ENCODE assay signal across 2 cellular contexts in the genomic region with DNA sequence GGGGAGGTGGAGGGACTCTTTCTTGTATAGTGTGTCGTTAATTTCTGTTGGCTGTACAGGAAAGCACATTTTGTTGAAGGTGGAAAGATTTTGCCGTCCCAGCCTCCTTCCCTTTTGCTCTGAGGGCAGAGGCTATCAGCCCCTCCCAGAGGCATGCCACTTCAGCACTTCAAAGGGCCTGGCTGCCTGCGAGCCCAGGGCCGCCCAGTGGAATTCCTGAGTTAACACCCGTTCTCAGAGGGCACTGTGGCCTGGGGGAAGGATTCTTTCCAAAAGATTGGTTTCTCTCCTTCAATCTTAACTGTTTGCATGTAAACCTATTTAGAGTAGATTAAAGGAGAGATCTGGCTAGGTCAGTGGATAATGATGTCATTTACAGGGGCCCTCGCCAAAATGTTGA.
TF ChIP-seq lines count a peak whose summit lies in the region.

No MANE protein-coding gene starts in this region.

TF ChIP-seq in SK-N-SH treated with all-trans-retinoic acid at 6 μM for 48 hours, 23 proteins besides CTCF, POLR2A, EP300 and RAD21 (continued from another document):
- TF ChIP-seq, protein P1, sequence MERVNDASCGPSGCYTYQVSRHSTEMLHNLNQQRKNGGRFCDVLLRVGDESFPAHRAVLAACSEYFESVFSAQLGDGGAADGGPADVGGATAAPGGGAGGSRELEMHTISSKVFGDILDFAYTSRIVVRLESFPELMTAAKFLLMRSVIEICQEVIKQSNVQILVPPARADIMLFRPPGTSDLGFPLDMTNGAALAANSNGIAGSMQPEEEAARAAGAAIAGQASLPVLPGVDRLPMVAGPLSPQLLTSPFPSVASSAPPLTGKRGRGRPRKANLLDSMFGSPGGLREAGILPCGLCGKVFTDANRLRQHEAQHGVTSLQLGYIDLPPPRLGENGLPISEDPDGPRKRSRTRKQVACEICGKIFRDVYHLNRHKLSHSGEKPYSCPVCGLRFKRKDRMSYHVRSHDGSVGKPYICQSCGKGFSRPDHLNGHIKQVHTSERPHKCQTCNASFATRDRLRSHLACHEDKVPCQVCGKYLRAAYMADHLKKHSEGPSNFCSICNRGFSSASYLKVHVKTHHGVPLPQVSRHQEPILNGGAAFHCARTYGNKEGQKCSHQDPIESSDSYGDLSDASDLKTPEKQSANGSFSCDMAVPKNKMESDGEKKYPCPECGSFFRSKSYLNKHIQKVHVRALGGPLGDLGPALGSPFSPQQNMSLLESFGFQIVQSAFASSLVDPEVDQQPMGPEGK (CRISPR knock-in tag; IDR thresholded peaks at IDR 0.05; ENCODE audit: borderline replicate concordance), result no peak
- TF ChIP-seq, protein P2, sequence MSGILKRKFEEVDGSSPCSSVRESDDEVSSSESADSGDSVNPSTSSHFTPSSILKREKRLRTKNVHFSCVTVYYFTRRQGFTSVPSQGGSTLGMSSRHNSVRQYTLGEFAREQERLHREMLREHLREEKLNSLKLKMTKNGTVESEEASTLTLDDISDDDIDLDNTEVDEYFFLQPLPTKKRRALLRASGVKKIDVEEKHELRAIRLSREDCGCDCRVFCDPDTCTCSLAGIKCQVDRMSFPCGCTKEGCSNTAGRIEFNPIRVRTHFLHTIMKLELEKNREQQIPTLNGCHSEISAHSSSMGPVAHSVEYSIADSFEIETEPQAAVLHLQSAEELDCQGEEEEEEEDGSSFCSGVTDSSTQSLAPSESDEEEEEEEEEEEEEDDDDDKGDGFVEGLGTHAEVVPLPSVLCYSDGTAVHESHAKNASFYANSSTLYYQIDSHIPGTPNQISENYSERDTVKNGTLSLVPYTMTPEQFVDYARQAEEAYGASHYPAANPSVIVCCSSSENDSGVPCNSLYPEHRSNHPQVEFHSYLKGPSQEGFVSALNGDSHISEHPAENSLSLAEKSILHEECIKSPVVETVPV (CRISPR knock-in tag; IDR thresholded peaks at IDR 0.05), result no peak
TF ChIP-seq in SK-N-SH treated with all-trans-retinoic acid at 6 μM for 48 hours: peak in this region for 0.

TF ChIP-seq in SK-N-SH, 30 proteins besides CTCF, POLR2A, EP300 and RAD21 (continued from another document):
- TF ChIP-seq, protein P3, sequence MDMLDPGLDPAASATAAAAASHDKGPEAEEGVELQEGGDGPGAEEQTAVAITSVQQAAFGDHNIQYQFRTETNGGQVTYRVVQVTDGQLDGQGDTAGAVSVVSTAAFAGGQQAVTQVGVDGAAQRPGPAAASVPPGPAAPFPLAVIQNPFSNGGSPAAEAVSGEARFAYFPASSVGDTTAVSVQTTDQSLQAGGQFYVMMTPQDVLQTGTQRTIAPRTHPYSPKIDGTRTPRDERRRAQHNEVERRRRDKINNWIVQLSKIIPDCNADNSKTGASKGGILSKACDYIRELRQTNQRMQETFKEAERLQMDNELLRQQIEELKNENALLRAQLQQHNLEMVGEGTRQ (IDR thresholded peaks at IDR 0.05; ENCODE audit: borderline replicate concordance, low read depth, low read length), result no peak
- no peak for TF ChIP-seq EZH2phosphoT487 (IDR thresholded peaks at IDR 0.05; ENCODE audit: borderline replicate concordance, low read depth)
- no peak for TF ChIP-seq YY1 (IDR thresholded peaks at IDR 0.05; ENCODE audit: low read depth)
- TF ChIP-seq, protein P4, sequence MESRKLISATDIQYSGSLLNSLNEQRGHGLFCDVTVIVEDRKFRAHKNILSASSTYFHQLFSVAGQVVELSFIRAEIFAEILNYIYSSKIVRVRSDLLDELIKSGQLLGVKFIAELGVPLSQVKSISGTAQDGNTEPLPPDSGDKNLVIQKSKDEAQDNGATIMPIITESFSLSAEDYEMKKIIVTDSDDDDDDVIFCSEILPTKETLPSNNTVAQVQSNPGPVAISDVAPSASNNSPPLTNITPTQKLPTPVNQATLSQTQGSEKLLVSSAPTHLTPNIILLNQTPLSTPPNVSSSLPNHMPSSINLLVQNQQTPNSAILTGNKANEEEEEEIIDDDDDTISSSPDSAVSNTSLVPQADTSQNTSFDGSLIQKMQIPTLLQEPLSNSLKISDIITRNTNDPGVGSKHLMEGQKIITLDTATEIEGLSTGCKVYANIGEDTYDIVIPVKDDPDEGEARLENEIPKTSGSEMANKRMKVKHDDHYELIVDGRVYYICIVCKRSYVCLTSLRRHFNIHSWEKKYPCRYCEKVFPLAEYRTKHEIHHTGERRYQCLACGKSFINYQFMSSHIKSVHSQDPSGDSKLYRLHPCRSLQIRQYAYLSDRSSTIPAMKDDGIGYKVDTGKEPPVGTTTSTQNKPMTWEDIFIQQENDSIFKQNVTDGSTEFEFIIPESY (IDR thresholded peaks at IDR 0.05; ENCODE audit: borderline replicate concordance, low read depth), result no peak
- no peak for TF ChIP-seq MEF2A (IDR thresholded peaks at IDR 0.05; ENCODE audit: borderline replicate concordance, low read depth)
- TF ChIP-seq, protein P5, sequence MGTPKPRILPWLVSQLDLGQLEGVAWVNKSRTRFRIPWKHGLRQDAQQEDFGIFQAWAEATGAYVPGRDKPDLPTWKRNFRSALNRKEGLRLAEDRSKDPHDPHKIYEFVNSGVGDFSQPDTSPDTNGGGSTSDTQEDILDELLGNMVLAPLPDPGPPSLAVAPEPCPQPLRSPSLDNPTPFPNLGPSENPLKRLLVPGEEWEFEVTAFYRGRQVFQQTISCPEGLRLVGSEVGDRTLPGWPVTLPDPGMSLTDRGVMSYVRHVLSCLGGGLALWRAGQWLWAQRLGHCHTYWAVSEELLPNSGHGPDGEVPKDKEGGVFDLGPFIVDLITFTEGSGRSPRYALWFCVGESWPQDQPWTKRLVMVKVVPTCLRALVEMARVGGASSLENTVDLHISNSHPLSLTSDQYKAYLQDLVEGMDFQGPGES (IDR thresholded peaks at IDR 0.05; ENCODE audit: low read depth, low read length), result no peak
- no peak for TF ChIP-seq MXI1 (IDR thresholded peaks at IDR 0.05; ENCODE audit: low read depth, low read length)
- TF ChIP-seq CHD2 (IDR thresholded peaks at IDR 0.05; ENCODE audit: low read length, partially characterized antibody), result no peak
- TF ChIP-seq FOSL2 (IDR thresholded peaks at IDR 0.05; ENCODE audit: borderline replicate concordance, low read depth), result no peak
- no peak for TF ChIP-seq NFIC (IDR thresholded peaks at IDR 0.05; ENCODE audit: borderline replicate concordance)
TF ChIP-seq in SK-N-SH: peak in this region for 0.
